Comparison of ENCODE assay signal across 1 cellular context in the genomic region with DNA sequence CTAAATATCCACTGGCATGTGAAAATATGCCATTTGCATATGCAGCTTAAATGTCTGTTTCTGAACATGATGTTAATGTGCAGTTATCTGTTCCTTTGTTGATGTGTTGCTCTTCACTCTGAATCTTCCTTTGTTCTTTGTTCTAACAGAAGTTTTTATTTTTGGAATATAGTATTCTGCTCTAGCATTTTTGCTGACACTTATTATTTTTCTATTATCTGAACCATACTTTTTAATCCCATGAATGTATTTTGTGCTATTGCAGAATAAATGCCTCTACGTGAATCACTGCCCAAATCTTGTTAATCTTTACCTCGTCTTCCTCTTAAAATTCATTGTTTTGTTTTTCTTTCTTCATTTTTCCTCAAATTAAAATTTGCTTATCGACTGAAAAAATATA.
TF ChIP-seq lines count a peak whose summit lies in the region.

No MANE protein-coding gene starts in this region.

TF ChIP-seq in A549, 52 proteins besides CTCF, POLR2A, EP300 and RAD21 (continued from another document):
- no peak for TF ChIP-seq E2F6 (IDR thresholded peaks at IDR 0.05; ENCODE audit: borderline replicate concordance, low read depth)
- TF ChIP-seq POLR2AphosphoS2 (conservative IDR thresholded peaks at IDR 0.05; ENCODE audit: low read length), result no peak
- TF ChIP-seq MAFK (IDR thresholded peaks at IDR 0.05; ENCODE audit: partially characterized antibody), result peak; percentile 70
TF ChIP-seq in A549: peak in this region for 1.
